In genomic region chr10:124566222-124566888, GRCh38 we compare ENCODE assay signal across 16 cellular contexts.
A peak's percentile ranks its signal among the peaks of the same experiment; 100 is the strongest.
DNase-seq lines count a peak whose midpoint lies in the region; ATAC-seq, FAIRE-seq and TF ChIP-seq lines count a peak whose summit lies in the region.
"Had no signal": no experiment of that assay in that cellular context is flagged by ENCODE, and none has a peak within 500 bp of the region (broad histone marks: within the 10 kb centered on the region; RNA-seq: fewer than 3 reads in every experiment).

No MANE protein-coding gene starts in this region.

- no peak for TF ChIP-seq POLR2A in heart left ventricle (IDR thresholded peaks at IDR 0.05)
- no peak for TF ChIP-seq POLR2A in HepG2 (IDR thresholded peaks at IDR 0.05; ENCODE audit: insufficient read depth in 1 of 2, low read depth in 2 of 2, low read length in 2 of 2)

- in situ Hi-C loops in HepG2 (cut with HindIII; ENCODE audit: extremely low pct_ligation_motif_present, low pct_unique_long_range_greater_than_20kb), result no loop called here
- in situ Hi-C loops in GM13977 (cut with MboI; ENCODE audit: low pct_unique_long_range_greater_than_20kb, low sequenced_read_pairs, unreplicated experiment), result no loop called here

- H3K4me2 ChIP-seq in HepG2 (ENCODE audit: low read depth, low read length), result no peak overlapping the region
- H3K4me2 ChIP-seq: KMS-11 had no signal

- 88 to 96% (median 95%) methylated on average over 8 to 9 of the region's 9 CpGs for WGBS in heart left ventricle, 4 donors
- WGBS in HepG2 (ENCODE audit: low lambda C conversion rate), result 57% methylated on average over 5 of the region's 9 CpGs
- 60 to 64% (median 64%) methylated on average over 9 of the region's 9 CpGs for WGBS in psoas muscle, 3 donors

- H3K4me3 ChIP-seq in heart left ventricle (no peak overlapping the region), HepG2 (replicated peaks in 1 of 3; ENCODE audit: insufficient read depth in 1 of 3, low read depth in 2 of 3, low read length in 3 of 3) (no peak overlapping the region), psoas muscle (no peak overlapping the region)
- H3K4me3 ChIP-seq: MG63 had no signal

- no peaks in the 10 kb centered on the region for H4K20me1 ChIP-seq in HepG2 (ENCODE audit: insufficient read depth, low read length)

- TF ChIP-seq EP300 in HepG2 (IDR thresholded peaks at IDR 0.05; ENCODE audit: low read depth in 2 of 2, low read length in 2 of 2), result no peak
- TF ChIP-seq EP300 in HepG2 (CRISPR knock-in tag; IDR thresholded peaks at IDR 0.05; ENCODE audit: borderline replicate concordance), result no peak

- DNase-seq in heart left ventricle (peak in 3 of 5 donors; percentile 19 to 37 (median 24)), left ventricle myocardium superior (no peak), HepG2 (ENCODE audit: low spot score) (no peak), psoas muscle (no peak), C1 segment of cervical spinal cord (lab: John Stamatoyannopoulos, UW) (no peak), GM13977 (ENCODE audit: low spot score) (no peak), midbrain (lab: John Stamatoyannopoulos, UW) (no peak)
- DNase-seq: CD4-positive, CD25-positive, alpha-beta regulatory T cell; DND-41; GDM1; MG63; NCI-H446 treated with DMSO at 0.1 percent for 48 hours had no signal

- intact Hi-C loops in heart left ventricle (cut with DNase I), result loop anchor here in 3 of 10 donors (5.0 to 10.0 kb wide), 3 partner anchors 48 to 58 kb away; no protein-coding TSS in a partner anchor
- intact Hi-C loops in left ventricle myocardium superior (cut with micrococcal nuclease), result no loop called here
- intact Hi-C loops in HepG2 (cut with micrococcal nuclease; ENCODE audit: unreplicated experiment), result no loop called here
- intact Hi-C loops in psoas muscle (cut with DNase I), result loop anchor here in 1 of 2 donors (2.0 to 5.0 kb wide), 2 partner anchors 26 to 34 kb away; no protein-coding TSS in a partner anchor

- BruUV-seq in HepG2 (replicated peaks; lab: Mats Ljungman, UMichigan), result no TSS peak

- POLR2A ChIA-PET in HepG2 (lab: Yijun Ruan, JAX), result interaction anchor here (1.2 to 1.6 kb wide), 2 partner anchors 23 to 43 kb away, joined by 3 to 6 read pairs; no protein-coding TSS in a partner anchor

- H3K9ac ChIP-seq in HepG2 (ENCODE audit: insufficient read depth, low read depth, low read length), result no peak overlapping the region
- H3K9ac ChIP-seq: KMS-11 had no signal

- H3K27ac ChIP-seq in heart left ventricle (peak overlapping the region in 1 of 12 donors; percentile 25), HepG2 (ENCODE audit: extremely low read length, insufficient read depth, low read length) (no peak overlapping the region), psoas muscle (peak overlapping the region; percentile 73)
- H3K27ac ChIP-seq: KMS-11 had no signal

- FAIRE-seq in HepG2 (lab: Jason Lieb, UNC), result no peak
- FAIRE-seq: GM12892, GM19239 had no signal

- H3K9me3 ChIP-seq in heart left ventricle, result peaks cover 0 to 3% (median 0%) of the 10 kb centered on the region in 12 donors
- H3K9me3 ChIP-seq in HepG2 (ENCODE audit: low read length), result no peaks in the 10 kb centered on the region
- no peaks in the 10 kb centered on the region for H3K9me3 ChIP-seq in psoas muscle
- H3K9me3 ChIP-seq: MG63 had no signal

- H3K4me1 ChIP-seq in heart left ventricle (peaks cover 0 to 15% (median 6%) of the 10 kb centered on the region in 12 donors), HepG2 (ENCODE audit: insufficient read depth, low read length) (peaks cover 20% of the 10 kb centered on the region), psoas muscle (peaks cover 29% of the 10 kb centered on the region)

- H3K27me3 ChIP-seq in heart left ventricle, result no peaks in the 10 kb centered on the region
- peaks cover 0 to 11% of the 10 kb centered on the region in 2 experiments; a peak in 1 of 5 replicates for H3K27me3 ChIP-seq in HepG2 (ENCODE audit: control insufficient read depth in 1 of 2, insufficient read depth in 2 of 2, low read length in 2 of 2)
- no peaks in the 10 kb centered on the region for H3K27me3 ChIP-seq in psoas muscle (ENCODE audit: insufficient read depth in 3 of 3, low read length in 2 of 3)
- H3K27me3 ChIP-seq: MG63 had no signal

- ATAC-seq in heart left ventricle (peak in 2 of 4 donors; percentile 3 to 8), left ventricle myocardium superior (no peak), HepG2 (peak; percentile 7; the same call in 2 of the 3 replicates), psoas muscle (peak in 3 of 4 donors; percentile 23 to 36 (median 26)), HG03439 (IDR thresholded peaks at IDR 0.05; ENCODE audit: unreplicated experiment) (no peak)

- CTCF ChIA-PET in HepG2 (lab: Yijun Ruan, JAX; ENCODE audit: low intra/inter-chr PET ratio, low total read pairs), result interaction anchor here (1.4 to 2.0 kb wide), 2 partner anchors 26 to 35 kb away, joined by 19 to 21 read pairs; no protein-coding TSS in a partner anchor

- no peak for TF ChIP-seq CTCF in heart left ventricle (IDR thresholded peaks at IDR 0.05)
- TF ChIP-seq CTCF in HepG2 (CRISPR knock-in tag; IDR thresholded peaks at IDR 0.05), result no peak
- no peak for TF ChIP-seq CTCF in psoas muscle (IDR thresholded peaks at IDR 0.05)
- no peak for TF ChIP-seq CTCF in GM13977 (IDR thresholded peaks at IDR 0.05; ENCODE audit: extremely low read depth, insufficient read depth, missing control alignments)

- no peak for TF ChIP-seq RAD21 in HepG2 (CRISPR knock-in tag; IDR thresholded peaks at IDR 0.05)

- no peaks in the 10 kb centered on the region for H3K79me2 ChIP-seq in HepG2 (ENCODE audit: insufficient read depth, low read length)

- H2AFZ ChIP-seq in HepG2 (ENCODE audit: low read length), result no peak overlapping the region

- H3K36me3 ChIP-seq in heart left ventricle (no peaks in the 10 kb centered on the region), HepG2 (replicated peaks in 1 of 2; ENCODE audit: control insufficient read depth in 1 of 2, insufficient read depth in 2 of 2, low read length in 2 of 2) (no peaks in the 10 kb centered on the region), psoas muscle (ENCODE audit: insufficient read depth in 1 of 2, low read depth in 1 of 2) (no peaks in the 10 kb centered on the region)
- H3K36me3 ChIP-seq: MG63 had no signal

TF ChIP-seq in HepG2, 621 proteins besides CTCF, POLR2A, EP300 and RAD21:
- TF ChIP-seq ISL2 (CRISPR knock-in tag; IDR thresholded peaks at IDR 0.05) (no peak), ZNF230 (CRISPR knock-in tag; IDR thresholded peaks at IDR 0.05) (no peak), ZNF207 (IDR thresholded peaks at IDR 0.05; ENCODE audit: borderline replicate concordance) (no peak), RFXAP (CRISPR knock-in tag; IDR thresholded peaks at IDR 0.05; ENCODE audit: borderline replicate concordance) (no peak), ZNF83 (CRISPR knock-in tag; IDR thresholded peaks at IDR 0.05; ENCODE audit: borderline replicate concordance) (no peak)
- TF ChIP-seq, protein P1, sequence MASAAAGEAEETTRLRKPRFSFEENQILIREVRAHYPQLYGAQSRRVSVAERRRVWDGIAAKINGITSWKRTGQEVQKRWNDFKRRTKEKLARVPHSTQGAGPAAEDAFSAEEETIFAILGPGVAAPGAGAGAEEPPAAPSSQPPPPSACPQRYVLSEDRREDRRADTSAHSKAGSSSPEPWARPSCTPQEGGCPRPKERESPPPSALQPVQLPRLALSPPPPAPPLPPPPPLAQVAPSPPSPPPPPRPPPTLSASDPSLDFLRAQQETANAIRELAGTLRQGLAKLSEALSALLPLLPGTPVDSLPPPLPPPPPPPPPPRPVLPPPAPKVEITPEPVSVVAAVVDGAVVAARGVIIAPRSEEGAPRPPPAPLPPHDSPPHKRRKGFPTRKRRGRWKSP (CRISPR knock-in tag; IDR thresholded peaks at IDR 0.05), result no peak
- TF ChIP-seq, protein P2, sequence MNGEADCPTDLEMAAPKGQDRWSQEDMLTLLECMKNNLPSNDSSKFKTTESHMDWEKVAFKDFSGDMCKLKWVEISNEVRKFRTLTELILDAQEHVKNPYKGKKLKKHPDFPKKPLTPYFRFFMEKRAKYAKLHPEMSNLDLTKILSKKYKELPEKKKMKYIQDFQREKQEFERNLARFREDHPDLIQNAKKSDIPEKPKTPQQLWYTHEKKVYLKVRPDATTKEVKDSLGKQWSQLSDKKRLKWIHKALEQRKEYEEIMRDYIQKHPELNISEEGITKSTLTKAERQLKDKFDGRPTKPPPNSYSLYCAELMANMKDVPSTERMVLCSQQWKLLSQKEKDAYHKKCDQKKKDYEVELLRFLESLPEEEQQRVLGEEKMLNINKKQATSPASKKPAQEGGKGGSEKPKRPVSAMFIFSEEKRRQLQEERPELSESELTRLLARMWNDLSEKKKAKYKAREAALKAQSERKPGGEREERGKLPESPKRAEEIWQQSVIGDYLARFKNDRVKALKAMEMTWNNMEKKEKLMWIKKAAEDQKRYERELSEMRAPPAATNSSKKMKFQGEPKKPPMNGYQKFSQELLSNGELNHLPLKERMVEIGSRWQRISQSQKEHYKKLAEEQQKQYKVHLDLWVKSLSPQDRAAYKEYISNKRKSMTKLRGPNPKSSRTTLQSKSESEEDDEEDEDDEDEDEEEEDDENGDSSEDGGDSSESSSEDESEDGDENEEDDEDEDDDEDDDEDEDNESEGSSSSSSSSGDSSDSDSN (CRISPR knock-in tag; IDR thresholded peaks at IDR 0.05), result no peak

Comparison
In these comparisons a context has a peak if more than half of its experiments do, and no peak if none do; other contexts are left out.
1. DNase-seq: peak in heart left ventricle (3 of 5); none in left ventricle myocardium superior (single experiment), HepG2 (single experiment), psoas muscle (0 of 2), C1 segment of cervical spinal cord (0 of 14), GM13977 (single experiment) and midbrain (single experiment).
2. ATAC-seq: peak in HepG2 (single experiment) and psoas muscle (3 of 4); none in left ventricle myocardium superior (single experiment) and HG03439 (single experiment).